ENCODE assay signal across 8 cellular contexts in the genomic region with DNA sequence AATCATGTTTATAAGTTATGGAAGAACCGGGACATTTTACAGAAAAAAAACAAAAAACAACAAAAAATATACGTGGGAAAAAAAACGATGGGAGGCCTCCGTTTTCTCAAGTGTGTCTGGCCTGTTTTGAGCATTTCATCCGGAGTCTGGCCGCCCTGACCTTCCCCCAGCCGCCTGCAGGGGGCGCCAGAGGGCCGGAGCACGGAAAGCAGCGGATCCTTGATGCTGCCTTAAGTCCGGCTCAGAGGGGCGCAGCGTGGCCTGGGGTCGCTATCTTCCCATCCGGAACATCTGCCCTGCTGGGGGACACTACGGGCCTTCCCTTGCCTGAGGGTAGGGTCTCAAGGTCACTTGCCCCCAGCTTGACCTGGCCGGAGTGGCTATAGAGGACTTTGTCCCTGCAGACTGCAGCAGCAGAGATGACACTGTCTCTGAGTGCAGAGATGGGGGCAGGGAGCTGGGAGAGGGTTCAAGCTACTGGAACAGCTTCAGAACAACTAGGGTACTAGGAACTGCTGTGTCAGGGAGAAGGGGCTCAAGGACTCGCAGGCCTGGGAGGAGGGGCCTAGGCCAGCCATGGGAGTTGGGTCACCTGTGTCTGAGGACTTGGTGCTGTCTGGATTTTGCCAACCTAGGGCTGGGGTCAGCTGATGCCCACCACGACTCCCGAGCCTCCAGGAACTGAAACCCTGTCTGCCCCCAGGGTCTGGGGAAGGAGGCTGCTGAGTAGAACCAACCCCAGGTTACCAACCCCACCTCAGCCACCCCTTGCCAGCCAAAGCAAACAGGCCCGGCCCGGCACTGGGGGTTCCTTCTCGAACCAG. TPM values are rescaled to one million over a fixed set of nuclear protein-coding genes. Genes with fewer than 3 reads are reported as not detected.
A peak's percentile ranks its signal among the peaks of the same experiment; 100 is the strongest.
DNase-seq lines count a peak whose midpoint lies in the region; ATAC-seq and TF ChIP-seq lines count a peak whose summit lies in the region.

No MANE protein-coding gene starts in this region.

- H3K27ac ChIP-seq in Peyer's patch = no peak overlapping the region
- H3K27ac ChIP-seq in neutrophil = no peak overlapping the region
- H3K27ac ChIP-seq in thoracic aorta = no peak overlapping the region

- TF ChIP-seq CTCF in Peyer's patch (IDR thresholded peaks at IDR 0.05) (peak; percentile 93 to 99 (median 97)), neutrophil (IDR thresholded peaks at IDR 0.05) (peak; percentile 96), thoracic aorta (IDR thresholded peaks at IDR 0.05) (peak; percentile 99)

- H3K27me3 ChIP-seq in Peyer's patch (peaks cover 0 to 7% of the 10 kb centered on the region in 2 donors), neutrophil (peaks cover 37% of the 10 kb centered on the region), thoracic aorta (replicated peaks; ENCODE audit: insufficient read depth) (no peaks in the 10 kb centered on the region)

- ATAC-seq in HG02642 (IDR thresholded peaks at IDR 0.05; ENCODE audit: poor library complexity, unreplicated experiment) (peak; percentile 42), thoracic aorta (ENCODE audit: insufficient number of reproducible peaks, low FRiP score, low read depth) (no peak)
- ATAC-seq in activated T-helper 17 cell treated with anti-CD3 and anti-CD28 coated beads, Interleukin-2, amount 50 U/mL, for 72 hours (replicated peaks) = peak; percentile 70

- H3K27me3 Mint-ChIP-seq in activated T-helper 17 cell treated with anti-CD3 and anti-CD28 coated beads, Interleukin-2, amount 50 U/mL, for 72 hours = peaks cover 10% of the 10 kb centered on the region

- DNase-seq in C1 segment of cervical spinal cord (lab: John Stamatoyannopoulos, UW) (peak in 13 of 14 donors; percentile 20 to 84 (median 60)), Peyer's patch (peak; percentile 65 to 90 (median 85)), fibroblast of the conjunctiva (ENCODE audit: low read depth) (peak; percentile 41), thoracic aorta (ENCODE audit: low spot score) (no peak), NCI-H2029 treated with DMSO at 0.1 percent for 48 hours (lab: John Stamatoyannopoulos, UW) (no peak)

- no peak for TF ChIP-seq POLR2A in Peyer's patch (IDR thresholded peaks at IDR 0.05)

- H3K4me1 ChIP-seq in Peyer's patch = peaks cover 0 to 19% (median 0%) of the 10 kb centered on the region in 4 donors
- peaks cover 3 to 11% of the 10 kb centered on the region in 2 experiments for H3K4me1 ChIP-seq in neutrophil (ENCODE audit: control insufficient read depth in 1 of 2, insufficient read depth in 1 of 2, low read depth in 1 of 2, low read length in 1 of 2)
- no peaks in the 10 kb centered on the region for H3K4me1 ChIP-seq in thoracic aorta (ENCODE audit: control insufficient read depth in 1 of 2, low read depth in 2 of 2)

- peaks cover 44% of the 10 kb centered on the region for H3K36me3 Mint-ChIP-seq in activated T-helper 17 cell treated with anti-CD3 and anti-CD28 coated beads, Interleukin-2, amount 50 U/mL, for 72 hours (ENCODE audit: low read depth)

- H3K9me3 Mint-ChIP-seq in activated T-helper 17 cell treated with anti-CD3 and anti-CD28 coated beads, Interleukin-2, amount 50 U/mL, for 72 hours = no peaks in the 10 kb centered on the region

- H3K9me3 ChIP-seq in Peyer's patch (no peaks in the 10 kb centered on the region), neutrophil (no peaks in the 10 kb centered on the region), thoracic aorta (no peaks in the 10 kb centered on the region)

- H3K4me3 ChIP-seq in Peyer's patch (no peak overlapping the region), neutrophil (ENCODE audit: low read depth in 1 of 2, low read length in 1 of 2) (no peak overlapping the region), thoracic aorta (no peak overlapping the region)

- peaks cover 6% of the 10 kb centered on the region for H3K4me1 Mint-ChIP-seq in activated T-helper 17 cell treated with anti-CD3 and anti-CD28 coated beads, Interleukin-2, amount 50 U/mL, for 72 hours

- H3K27ac Mint-ChIP-seq in activated T-helper 17 cell treated with anti-CD3 and anti-CD28 coated beads, Interleukin-2, amount 50 U/mL, for 72 hours = no peak overlapping the region

- no peak overlapping the region for H3K4me3 Mint-ChIP-seq in activated T-helper 17 cell treated with anti-CD3 and anti-CD28 coated beads, Interleukin-2, amount 50 U/mL, for 72 hours

- peaks cover 0 to 28% (median 0%) of the 10 kb centered on the region in 3 donors for H3K36me3 ChIP-seq in Peyer's patch
- peaks cover 6% of the 10 kb centered on the region for H3K36me3 ChIP-seq in neutrophil
- H3K36me3 ChIP-seq in thoracic aorta = peaks cover 23% of the 10 kb centered on the region

RNA-seq across cellular contexts. Expression of a gene that starts 1.8 kb away (rescaled TPM):
- total RNA-seq in Peyer's patch = 100 to 1,000 TPM in 1 of 4 donors, 10 to 100 TPM in 3; 24.2 to 203 (median 51.6) TPM
- total RNA-seq in activated T-helper 17 cell treated with anti-CD3 and anti-CD28 coated beads, Interleukin-2, amount 50 U/mL, for 72 hours = 1 to 10 TPM in 1 of 2 donors, under 1 TPM in 1; 0.91 to 2.2 TPM
- 100 to 1,000 TPM; 111 to 333 TPM for total RNA-seq in thoracic aorta

RNA-seq across cellular contexts. Expression of a gene that starts 10.6 kb away (rescaled TPM):
- 100 to 1,000 TPM in 1 of 4 donors, 10 to 100 TPM in 1, 1 to 10 TPM in 1, not detected in 1; 3.9 to 107 (median 14.2) TPM for total RNA-seq in Peyer's patch
- total RNA-seq in activated T-helper 17 cell treated with anti-CD3 and anti-CD28 coated beads, Interleukin-2, amount 50 U/mL, for 72 hours = 1 to 10 TPM in 1 of 2 donors, under 1 TPM in 1; 0.89 to 1.6 TPM
- 10 to 100 TPM in 1 of 2 donors, 1 to 10 TPM in 1; 4.9 to 12.3 TPM for total RNA-seq in thoracic aorta

RNA-seq across cellular contexts. Expression of a gene that starts 12.8 kb away (rescaled TPM):
- total RNA-seq in Peyer's patch = 10 to 100 TPM; 32.6 to 45.7 (median 37.5) TPM
- 100 to 1,000 TPM in 1 of 2 donors, 10 to 100 TPM in 1; 55.3 to 165 TPM for total RNA-seq in activated T-helper 17 cell treated with anti-CD3 and anti-CD28 coated beads, Interleukin-2, amount 50 U/mL, for 72 hours
- 10 to 100 TPM; 24.9 to 48.5 TPM for total RNA-seq in thoracic aorta

RNA-seq across cellular contexts. Expression of a gene that starts 38.2 kb away (rescaled TPM):
- total RNA-seq in Peyer's patch (not detected), thoracic aorta (not detected)
- not detected for total RNA-seq in activated T-helper 17 cell treated with anti-CD3 and anti-CD28 coated beads, Interleukin-2, amount 50 U/mL, for 72 hours

RNA-seq across cellular contexts. Expression of a gene that starts 42.0 kb away (rescaled TPM):
- total RNA-seq in Peyer's patch (10 to 100 TPM in 2 of 4 donors, 1 to 10 TPM in 2; 4.5 to 13.8 (median 9.5) TPM), thoracic aorta (not detected)
- not detected for total RNA-seq in activated T-helper 17 cell treated with anti-CD3 and anti-CD28 coated beads, Interleukin-2, amount 50 U/mL, for 72 hours

Comparison
In these comparisons a context has a peak if more than half of its experiments do, and no peak if none do; other contexts are left out.
1. DNase-seq: peak in C1 segment of cervical spinal cord (13 of 14), Peyer's patch (3 of 3) and fibroblast of the conjunctiva (single experiment); none in thoracic aorta (single experiment) and NCI-H2029 treated with DMSO at 0.1 percent for 48 hours (single experiment).
2. RNA of a gene that starts 1.8 kb away (total RNA-seq): 111 to 333 TPM in thoracic aorta and 24.2 to 203 TPM in Peyer's patch; 0.91 to 2.2 TPM in activated T-helper 17 cell treated with anti-CD3 and anti-CD28 coated beads, Interleukin-2, amount 50 U/mL, for 72 hours; every median in the first group is over 4 times any median in the second.
3. Peak in every context shown above with its lines, with median percentiles within 50 percentile points of each other: CTCF ChIP-seq.